ENCODE assay signal across 31 cellular contexts in genomic region chr14:101417434-101417833, GRCh38.
"Had no signal": no experiment of that assay in that cellular context is flagged by ENCODE, and none has a peak within 500 bp of the region (broad histone marks: within the 10 kb centered on the region; RNA-seq: fewer than 3 reads in every experiment).

No MANE protein-coding gene starts in this region.

- H3K36me3 ChIP-seq: adrenal gland, ascending aorta, brain microvascular endothelial cell, breast epithelium, cardiac muscle cell had no signal

- H3K4me1 ChIP-seq: adrenal gland, ascending aorta, breast epithelium had no signal

- ATAC-seq: activated naive CD4-positive, alpha-beta T cell treated with anti-CD3 and anti-CD28 coated beads, Interleukin-2, amount 50 U/mL, for 72 hours; activated naive CD8-positive, alpha-beta T cell treated with anti-CD3 and anti-CD28 coated beads, Interleukin-2, amount 50 U/mL, for 24 hours; activated T-cell treated with anti-CD3 and anti-CD28 coated beads, Interleukin-2, amount 50 U/mL, for 4 hours; activated T-cell treated with anti-CD3 and anti-CD28 coated beads, Interleukin-2, amount 50 U/mL, for 72 hours; activated T-helper 17 cell treated with anti-CD3 and anti-CD28 coated beads, Interleukin-2, amount 50 U/mL, for 72 hours; body of pancreas had no signal

- H3K9me3 ChIP-seq: adrenal gland, ascending aorta, body of pancreas had no signal

- DNase-seq: activated effector memory CD4-positive, alpha-beta T cell treated with anti-CD3 and anti-CD28 coated beads, Interleukin-2, amount 50 U/mL, for 16 hours; activated effector memory CD4-positive, alpha-beta T cell treated with Interleukin-2 at 50 U/mL for 16 hours; activated gamma-delta T cell; activated gamma-delta T cell treated with Interleukin-2 at 50 U/mL for 16 hours; activated naive CD4-positive, alpha-beta T cell; activated naive CD4-positive, alpha-beta T cell treated with anti-CD3 and anti-CD28 coated beads for 36 hours; activated naive CD4-positive, alpha-beta T cell treated with anti-CD3 and anti-CD28 coated beads, Interleukin-2, amount 10 ng/mL, durations not matched to agents 7 days and 5 days; activated naive CD4-positive, alpha-beta T cell treated with anti-CD3 and anti-CD28 coated beads, Interleukin-2, amount 50 U/mL, for 16 hours; activated naive CD4-positive, alpha-beta T cell treated with Interleukin-2 at 50 U/mL for 16 hours; activated naive CD8-positive, alpha-beta T cell treated with anti-CD3 and anti-CD28 coated beads for 36 hours; activated naive CD8-positive, alpha-beta T cell treated with anti-CD3 and anti-CD28 coated beads, Interleukin-2, amount 10 ng/mL, durations not matched to agents 7 days and 5 days; activated naive CD8-positive, alpha-beta T cell treated with anti-CD3 and anti-CD28 coated beads, Interleukin-2, amount 50 U/mL, for 24 hours; activated T-cell treated with anti-CD3 and anti-CD28 coated beads, Interleukin-2, amount 50 U/mL, for 24 hours; activated T-cell treated with anti-CD3 and anti-CD28 coated beads, Interleukin-2, amount 50 U/mL, for 4 hours; activated T-cell treated with anti-CD3 and anti-CD28 coated beads, Interleukin-2, amount 50 U/mL, for 48 hours; activated T-cell treated with anti-CD3 and anti-CD28 coated beads, Interleukin-2, amount 50 U/mL, for 72 hours; adrenal gland; amniotic stem cell; amygdala; anterior cingulate cortex; aorta; body of pancreas; brain microvascular endothelial cell; caudate nucleus; central memory CD4-positive, alpha-beta T cell; cerebellar nuclear complex had no signal

- H3K27me3 ChIP-seq: ascending aorta, body of pancreas, brain microvascular endothelial cell, breast epithelium, cardiac muscle cell had no signal

- H3K27ac ChIP-seq: adrenal gland, ascending aorta, body of pancreas, brain microvascular endothelial cell, breast epithelium, cardiac muscle cell had no signal

- H3K4me3 ChIP-seq: adrenal gland, ascending aorta, body of pancreas, breast epithelium, cardiac muscle cell had no signal
